8 cellular contexts compared by ENCODE assay signal in genomic region chr19:661427-662196, GRCh38. TPM values are rescaled to one million over a fixed set of nuclear protein-coding genes. Genes with fewer than 3 reads are reported as not detected.
A peak's percentile ranks its signal among the peaks of the same experiment; 100 is the strongest.
DNase-seq lines count a peak whose midpoint lies in the region; ATAC-seq and TF ChIP-seq lines count a peak whose summit lies in the region.

No MANE protein-coding gene starts in this region.

- no peak for TF ChIP-seq POLR2A in ovary (IDR thresholded peaks at IDR 0.05)

- no peak for TF ChIP-seq CTCF in C4-2B (conservative IDR thresholded peaks at IDR 0.05)
- TF ChIP-seq CTCF in activated CD8-positive, alpha-beta T cell treated with anti-CD3 and anti-CD28 coated beads for 36 hours (IDR thresholded peaks at IDR 0.05) = no peak
- TF ChIP-seq CTCF in epithelial cell of esophagus (IDR thresholded peaks at IDR 0.05; ENCODE audit: insufficient read depth, low read depth, low read length, missing control alignments) = no peak
- no peak for TF ChIP-seq CTCF in ovary (IDR thresholded peaks at IDR 0.05)

- no peaks in the 10 kb centered on the region for H3K36me3 ChIP-seq in ovary

- peaks cover 4% of the 10 kb centered on the region for H3K36me3 Mint-ChIP-seq in IgD-negative memory B cell
- H3K36me3 Mint-ChIP-seq in activated CD8-positive, alpha-beta T cell treated with anti-CD3 and anti-CD28 coated beads for 36 hours (ENCODE audit: low read depth) = peaks cover 31% of the 10 kb centered on the region

- H3K27ac ChIP-seq in C4-2B (peak overlapping the region; percentile 100), ovary (peak overlapping the region; percentile 25 to 69)

- DNase-seq in activated CD8-positive, alpha-beta T cell treated with anti-CD3 and anti-CD28 coated beads for 36 hours = peak; percentile 79
- DNase-seq in epithelial cell of esophagus (ENCODE audit: low read depth) = peak; percentile 44
- no peak for DNase-seq in ovary
- DNase-seq in NCI-H1436 treated with DMSO at 0.1 percent for 48 hours (lab: John Stamatoyannopoulos, UW) = no peak

- WGBS in ovary, 3 donors = 11 to 22% (median 12%) methylated on average over 31 of the region's 31 CpGs

- no peak for TF ChIP-seq EP300 in ovary (IDR thresholded peaks at IDR 0.05)

- H3K27ac Mint-ChIP-seq in IgD-negative memory B cell = peak overlapping the region; percentile 96 to 100 (median 98)
- peak overlapping the region; percentile 93 for H3K27ac Mint-ChIP-seq in activated CD8-positive, alpha-beta T cell treated with anti-CD3 and anti-CD28 coated beads for 36 hours

- peaks cover 17 to 23% (median 17%) of the 10 kb centered on the region in 3 donors for H3K4me1 Mint-ChIP-seq in IgD-negative memory B cell
- H3K4me1 Mint-ChIP-seq in activated CD8-positive, alpha-beta T cell treated with anti-CD3 and anti-CD28 coated beads for 36 hours (ENCODE audit: low read depth) = peaks cover 31% of the 10 kb centered on the region

- H3K9me3 ChIP-seq in ovary = no peaks in the 10 kb centered on the region

- intact Hi-C loops in activated CD8-positive, alpha-beta T cell treated with anti-CD3 and anti-CD28 coated beads for 36 hours (cut with micrococcal nuclease) = no loop called here
- intact Hi-C loops in ovary (cut with DNase I) = loop anchor here in 2 of 4 donors (5.0 to 10.0 kb wide), 2 partner anchors 71 to 233 kb away; partner anchors contain the start of genes MED16 (in 1 of the 2) and RNU6-9 (in 1 of the 2)

- peak overlapping the region; percentile 94 to 100 (median 96) for H3K4me3 Mint-ChIP-seq in IgD-negative memory B cell
- peak overlapping the region; percentile 95 for H3K4me3 Mint-ChIP-seq in activated CD8-positive, alpha-beta T cell treated with anti-CD3 and anti-CD28 coated beads for 36 hours

- no peaks in the 10 kb centered on the region for H3K27me3 ChIP-seq in ovary

- CTCF ChIA-PET in activated CD8-positive, alpha-beta T cell treated with anti-CD3 and anti-CD28 coated beads for 36 hours (lab: Charles Lee) = interaction anchor here (1.0 kb wide), 2 partner anchors 73 to 77 kb away, joined by 3 to 4 read pairs; no protein-coding TSS in a partner anchor

- POLR2A ChIA-PET in activated CD8-positive, alpha-beta T cell treated with anti-CD3 and anti-CD28 coated beads for 36 hours (lab: Charles Lee) = interaction anchor here (0.6 to 2.4 kb wide), 12 partner anchors 9 to 137 kb away, joined by 3 to 6 read pairs (median 4); partner anchors contain the start of genes POLRMT and PTBP1

- peaks cover 33% of the 10 kb centered on the region for H3K4me1 ChIP-seq in ovary (ENCODE audit: insufficient read depth)

- ATAC-seq in activated CD8-positive, alpha-beta T cell treated with anti-CD3 and anti-CD28 coated beads for 36 hours = peak; percentile 38
- ATAC-seq in HG02938 (IDR thresholded peaks at IDR 0.05; ENCODE audit: unreplicated experiment) = no peak
- no peak for ATAC-seq in HG02623 (IDR thresholded peaks at IDR 0.05; ENCODE audit: unreplicated experiment)

- H3K27me3 Mint-ChIP-seq in IgD-negative memory B cell = no peaks in the 10 kb centered on the region
- H3K27me3 Mint-ChIP-seq in activated CD8-positive, alpha-beta T cell treated with anti-CD3 and anti-CD28 coated beads for 36 hours = no peaks in the 10 kb centered on the region

- H3K4me3 ChIP-seq in epithelial cell of esophagus (ENCODE audit: low read length) (peak overlapping the region; percentile 81), ovary (peak overlapping the region; percentile 86)

- no peaks in the 10 kb centered on the region for H3K9me3 Mint-ChIP-seq in IgD-negative memory B cell
- H3K9me3 Mint-ChIP-seq in activated CD8-positive, alpha-beta T cell treated with anti-CD3 and anti-CD28 coated beads for 36 hours = no peaks in the 10 kb centered on the region

RNA-seq across cellular contexts. Expression of gene RNF126, which starts 1.4 kb away (rescaled TPM):
- polyA plus RNA-seq in IgD-negative memory B cell = 108 TPM
- 100 to 1,000 TPM in 1 of 2 experiments, 10 to 100 TPM in 1; 99.1 to 101 TPM for total RNA-seq in activated CD8-positive, alpha-beta T cell treated with anti-CD3 and anti-CD28 coated beads for 36 hours
- total RNA-seq in ovary = 10 to 100 TPM; 26.6 to 52.2 (median 34.5) TPM
- 10 to 100 TPM in 1 of 2 donors, 1 to 10 TPM in 1; 1.5 to 29.4 TPM for polyA plus RNA-seq in ovary

RNA-seq across cellular contexts. Expression of gene FSTL3, which starts 14.6 kb away (rescaled TPM):
- polyA plus RNA-seq in IgD-negative memory B cell (1.7 TPM), ovary (10 to 100 TPM; 16.9 to 22.6 TPM)
- 10 to 100 TPM; 12.3 TPM for total RNA-seq in activated CD8-positive, alpha-beta T cell treated with anti-CD3 and anti-CD28 coated beads for 36 hours
- total RNA-seq in ovary = 100 to 1,000 TPM in 1 of 7 donors, 10 to 100 TPM in 6; 21.3 to 141 (median 45.7) TPM

RNA-seq across cellular contexts. Expression of gene FGF22, which starts 21.9 kb away (rescaled TPM):
- not detected for polyA plus RNA-seq in IgD-negative memory B cell
- total RNA-seq in activated CD8-positive, alpha-beta T cell treated with anti-CD3 and anti-CD28 coated beads for 36 hours = under 1 TPM in 1 of 2 experiments, not detected in 1; 0.16 TPM
- total RNA-seq in ovary = 1 to 10 TPM in 6 of 7 donors, under 1 TPM in 1; 0.23 to 4.4 (median 2.2) TPM
- polyA plus RNA-seq in ovary = 1 to 10 TPM in 1 of 2 donors, not detected in 1; 4.2 TPM

RNA-seq across cellular contexts. Expression of gene POLRMT, which starts 28.3 kb away (rescaled TPM):
- polyA plus RNA-seq in IgD-negative memory B cell (41.9 TPM), ovary (10 to 100 TPM; 13.5 to 39.6 TPM)
- 10 to 100 TPM; 66.6 to 67.9 TPM for total RNA-seq in activated CD8-positive, alpha-beta T cell treated with anti-CD3 and anti-CD28 coated beads for 36 hours
- 10 to 100 TPM; 19.9 to 52.3 (median 43.9) TPM for total RNA-seq in ovary

RNA-seq across cellular contexts. Expression of gene PRSS57, which starts 33.6 kb away (rescaled TPM):
- polyA plus RNA-seq in IgD-negative memory B cell (not detected), ovary (under 1 TPM in 1 of 2 donors, not detected in 1; 0.07 TPM)
- total RNA-seq in activated CD8-positive, alpha-beta T cell treated with anti-CD3 and anti-CD28 coated beads for 36 hours = not detected
- total RNA-seq in ovary = under 1 TPM in 1 of 7 donors, not detected in 6; 0.33 TPM

Comparison
In these comparisons a context has a peak if more than half of its experiments do, and no peak if none do; other contexts are left out.
1. DNase-seq: peak in activated CD8-positive, alpha-beta T cell treated with anti-CD3 and anti-CD28 coated beads for 36 hours (single experiment) and epithelial cell of esophagus (single experiment); none in ovary (0 of 5) and NCI-H1436 treated with DMSO at 0.1 percent for 48 hours (single experiment).